Comparison of ENCODE assay signal across 1 cellular context in the genomic region with DNA sequence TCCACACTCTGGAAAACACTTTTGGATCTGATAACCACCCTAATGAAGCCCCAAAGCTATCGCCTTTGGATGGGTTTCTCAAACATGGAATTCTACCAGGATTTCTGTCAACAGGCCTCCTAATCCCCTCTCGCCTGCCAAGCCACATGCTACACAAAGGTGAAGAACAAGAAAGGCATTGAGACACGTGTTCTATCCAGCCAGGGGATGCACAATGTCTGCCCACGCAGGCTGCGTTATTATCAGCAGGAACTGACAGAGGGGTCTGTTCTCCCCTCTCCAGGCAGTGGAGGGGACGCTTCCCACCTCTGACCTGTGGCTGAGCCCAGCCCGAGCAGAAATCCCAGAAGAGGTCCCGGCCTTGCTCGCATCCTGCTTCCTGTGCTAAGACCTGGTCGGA.
TF ChIP-seq lines count a peak whose summit lies in the region.

No MANE protein-coding gene starts in this region.

TF ChIP-seq in HepG2, 621 proteins besides CTCF, POLR2A, EP300 and RAD21:
- TF ChIP-seq, protein P1, sequence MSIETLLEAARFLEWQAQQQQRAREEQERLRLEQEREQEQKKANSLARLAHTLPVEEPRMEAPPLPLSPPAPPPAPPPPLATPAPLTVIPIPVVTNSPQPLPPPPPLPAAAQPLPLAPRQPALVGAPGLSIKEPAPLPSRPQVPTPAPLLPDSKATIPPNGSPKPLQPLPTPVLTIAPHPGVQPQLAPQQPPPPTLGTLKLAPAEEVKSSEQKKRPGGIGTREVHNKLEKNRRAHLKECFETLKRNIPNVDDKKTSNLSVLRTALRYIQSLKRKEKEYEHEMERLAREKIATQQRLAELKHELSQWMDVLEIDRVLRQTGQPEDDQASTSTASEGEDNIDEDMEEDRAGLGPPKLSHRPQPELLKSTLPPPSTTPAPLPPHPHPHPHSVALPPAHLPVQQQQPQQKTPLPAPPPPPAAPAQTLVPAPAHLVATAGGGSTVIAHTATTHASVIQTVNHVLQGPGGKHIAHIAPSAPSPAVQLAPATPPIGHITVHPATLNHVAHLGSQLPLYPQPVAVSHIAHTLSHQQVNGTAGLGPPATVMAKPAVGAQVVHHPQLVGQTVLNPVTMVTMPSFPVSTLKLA (IDR thresholded peaks at IDR 0.05) = peak; percentile 83
- TF ChIP-seq, protein P2, sequence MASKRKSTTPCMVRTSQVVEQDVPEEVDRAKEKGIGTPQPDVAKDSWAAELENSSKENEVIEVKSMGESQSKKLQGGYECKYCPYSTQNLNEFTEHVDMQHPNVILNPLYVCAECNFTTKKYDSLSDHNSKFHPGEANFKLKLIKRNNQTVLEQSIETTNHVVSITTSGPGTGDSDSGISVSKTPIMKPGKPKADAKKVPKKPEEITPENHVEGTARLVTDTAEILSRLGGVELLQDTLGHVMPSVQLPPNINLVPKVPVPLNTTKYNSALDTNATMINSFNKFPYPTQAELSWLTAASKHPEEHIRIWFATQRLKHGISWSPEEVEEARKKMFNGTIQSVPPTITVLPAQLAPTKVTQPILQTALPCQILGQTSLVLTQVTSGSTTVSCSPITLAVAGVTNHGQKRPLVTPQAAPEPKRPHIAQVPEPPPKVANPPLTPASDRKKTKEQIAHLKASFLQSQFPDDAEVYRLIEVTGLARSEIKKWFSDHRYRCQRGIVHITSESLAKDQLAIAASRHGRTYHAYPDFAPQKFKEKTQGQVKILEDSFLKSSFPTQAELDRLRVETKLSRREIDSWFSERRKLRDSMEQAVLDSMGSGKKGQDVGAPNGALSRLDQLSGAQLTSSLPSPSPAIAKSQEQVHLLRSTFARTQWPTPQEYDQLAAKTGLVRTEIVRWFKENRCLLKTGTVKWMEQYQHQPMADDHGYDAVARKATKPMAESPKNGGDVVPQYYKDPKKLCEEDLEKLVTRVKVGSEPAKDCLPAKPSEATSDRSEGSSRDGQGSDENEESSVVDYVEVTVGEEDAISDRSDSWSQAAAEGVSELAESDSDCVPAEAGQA (IDR thresholded peaks at IDR 0.05; ENCODE audit: low read depth) = no peak
- TF ChIP-seq, protein P2 (CRISPR knock-in tag; IDR thresholded peaks at IDR 0.05; ENCODE audit: borderline replicate concordance) = no peak
- TF ChIP-seq, protein P3, sequence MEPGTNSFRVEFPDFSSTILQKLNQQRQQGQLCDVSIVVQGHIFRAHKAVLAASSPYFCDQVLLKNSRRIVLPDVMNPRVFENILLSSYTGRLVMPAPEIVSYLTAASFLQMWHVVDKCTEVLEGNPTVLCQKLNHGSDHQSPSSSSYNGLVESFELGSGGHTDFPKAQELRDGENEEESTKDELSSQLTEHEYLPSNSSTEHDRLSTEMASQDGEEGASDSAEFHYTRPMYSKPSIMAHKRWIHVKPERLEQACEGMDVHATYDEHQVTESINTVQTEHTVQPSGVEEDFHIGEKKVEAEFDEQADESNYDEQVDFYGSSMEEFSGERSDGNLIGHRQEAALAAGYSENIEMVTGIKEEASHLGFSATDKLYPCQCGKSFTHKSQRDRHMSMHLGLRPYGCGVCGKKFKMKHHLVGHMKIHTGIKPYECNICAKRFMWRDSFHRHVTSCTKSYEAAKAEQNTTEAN (CRISPR knock-in tag; conservative IDR thresholded peaks at IDR 0.05) = no peak
- TF ChIP-seq, protein P4, sequence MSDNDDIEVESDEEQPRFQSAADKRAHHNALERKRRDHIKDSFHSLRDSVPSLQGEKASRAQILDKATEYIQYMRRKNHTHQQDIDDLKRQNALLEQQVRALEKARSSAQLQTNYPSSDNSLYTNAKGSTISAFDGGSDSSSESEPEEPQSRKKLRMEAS (IDR thresholded peaks at IDR 0.05) = no peak
- TF ChIP-seq ERF (CRISPR knock-in tag; IDR thresholded peaks at IDR 0.05) = no peak
- TF ChIP-seq, protein P5, sequence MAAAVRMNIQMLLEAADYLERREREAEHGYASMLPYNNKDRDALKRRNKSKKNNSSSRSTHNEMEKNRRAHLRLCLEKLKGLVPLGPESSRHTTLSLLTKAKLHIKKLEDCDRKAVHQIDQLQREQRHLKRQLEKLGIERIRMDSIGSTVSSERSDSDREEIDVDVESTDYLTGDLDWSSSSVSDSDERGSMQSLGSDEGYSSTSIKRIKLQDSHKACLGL (CRISPR knock-in tag; IDR thresholded peaks at IDR 0.05) = no peak
